ENCODE assay signal across 27 cellular contexts in the genomic region with DNA sequence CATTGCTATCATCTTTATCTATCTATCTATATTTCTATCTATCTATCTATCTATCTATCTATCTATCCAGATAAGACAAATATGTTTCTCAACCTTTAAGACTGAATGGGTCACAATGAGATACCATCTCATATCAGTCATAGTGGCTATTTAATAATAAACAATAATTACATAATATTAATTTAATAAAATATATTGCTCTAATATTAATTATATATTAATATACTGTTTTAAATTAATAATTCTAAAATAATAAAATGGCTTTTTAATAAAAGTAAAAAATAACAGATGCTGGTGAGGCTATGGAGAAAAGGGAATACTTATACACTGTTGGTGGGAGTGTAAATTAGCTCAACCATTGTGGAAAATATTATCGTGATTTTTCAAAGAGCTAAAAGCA. TPM values are rescaled to one million over a fixed set of nuclear protein-coding genes. Genes with fewer than 3 reads are reported as not detected.
DNase-seq lines count a peak whose midpoint lies in the region; ATAC-seq, FAIRE-seq and TF ChIP-seq lines count a peak whose summit lies in the region.
"Had no signal": no experiment of that assay in that cellular context is flagged by ENCODE, and none has a peak within 500 bp of the region (broad histone marks: within the 10 kb centered on the region; RNA-seq: fewer than 3 reads in every experiment).

No MANE protein-coding gene starts in this region.

- FAIRE-seq in TTC549 (lab: Jason Lieb, UNC): peak; percentile 50
- FAIRE-seq in K562 (lab: Jason Lieb, UNC): no peak
- peak; percentile 77 for FAIRE-seq in frontal cortex (lab: Jason Lieb, UNC)
- peak; percentile 49 for FAIRE-seq in small intestine (lab: Jason Lieb, UNC)
- FAIRE-seq: A549, GM12891, GM19239 had no signal

- in situ Hi-C loops in K562 (cut with MboI): no loop called here

- CTCF ChIA-PET in K562 (lab: Yijun Ruan, JAX; ENCODE audit: low intra/inter-chr PET ratio): no interaction called here

- no peaks in the 10 kb centered on the region for H4K20me1 ChIP-seq in K562 (replicated peaks; ENCODE audit: control insufficient read depth, insufficient read depth, low read length)
- H4K20me1 ChIP-seq: BLaER1 had no signal

- H3K79me2 ChIP-seq in K562 (ENCODE audit: control insufficient read depth, insufficient read depth, low read length): no peaks in the 10 kb centered on the region

- WGBS in K562 (ENCODE audit: insufficient coverage, low coverage, missing lambda C conversion rate): 0% methylated on average over 1 of the region's 1 CpG
- whole genome bisulfite sequencing in small intestine, 3 donors: 89 to 96% (median 92%) methylated on average over 1 of the region's 1 CpG
- WGBS in tibial nerve, 2 donors: 95 to 98% methylated on average over 1 of the region's 1 CpG

- no peak overlapping the region for H3K27ac ChIP-seq in K562 (ENCODE audit: extremely low read depth, low read depth, low read length)
- H3K27ac ChIP-seq in small intestine (ENCODE audit: low read depth in 1 of 2, low read length in 1 of 2): no peak overlapping the region
- no peak overlapping the region for H3K27ac ChIP-seq in tibial nerve
- H3K27ac ChIP-seq: A549, BLaER1 had no signal

- H3K4me1 ChIP-seq in K562 (replicated peaks in 1 of 2; ENCODE audit: control insufficient read depth in 2 of 2, insufficient read depth in 2 of 2, low read length in 2 of 2) (no peaks in the 10 kb centered on the region), small intestine (ENCODE audit: control insufficient read depth in 2 of 2, insufficient read depth in 1 of 2, low read depth in 1 of 2, low read length in 1 of 2) (no peaks in the 10 kb centered on the region), tibial nerve (no peaks in the 10 kb centered on the region)
- H3K4me1 ChIP-seq: A549, BE2C, BLaER1 had no signal

- no peak for TF ChIP-seq POLR2A in K562 (conservative IDR thresholded peaks at IDR 0.05)
- TF ChIP-seq POLR2A in tibial nerve (IDR thresholded peaks at IDR 0.05): no peak

- H3K4me3 ChIP-seq in K562 (no peak overlapping the region), small intestine (ENCODE audit: low read depth in 1 of 2, low read length in 2 of 2) (no peak overlapping the region), tibial nerve (no peak overlapping the region)
- H3K4me3 ChIP-seq: A549, BLaER1 had no signal

- TF ChIP-seq CTCF in K562 (IDR thresholded peaks at IDR 0.05 in 2 of 3, conservative IDR thresholded peaks at IDR 0.05 in 1 of 3; ENCODE audit: insufficient read depth in 2 of 3, low read depth in 1 of 3, low read length in 3 of 3) (no peak), tibial nerve (IDR thresholded peaks at IDR 0.05) (no peak)

- no peak for DNase-seq in K562 (ENCODE audit: extremely low read depth in 1 of 4, low spot score in 3 of 4)
- no peak for DNase-seq in frontal cortex (ENCODE audit: low spot score in 2 of 2)
- DNase-seq in small intestine: no peak
- DNase-seq in tibial nerve (ENCODE audit: low spot score in 2 of 2): no peak
- DNase-seq: 8988T; BE2C; C1 segment of cervical spinal cord; CD4-positive, alpha-beta memory T cell; CD4-positive, CD25-positive, alpha-beta regulatory T cell; CD8-positive, alpha-beta memory T cell; COR-L47; DMS 273 treated with DMSO at 0.1 percent for 48 hours; DMS153; DMS53; DMS79; DND-41; EL; GDM1 had no signal

- intact Hi-C loops in K562 (cut with micrococcal nuclease): no loop called here

- no peak overlapping the region for H3K9ac ChIP-seq in K562 (ENCODE audit: insufficient read depth in 1 of 2, low read depth in 2 of 2, low read length in 2 of 2)
- H3K9ac ChIP-seq: BLaER1 had no signal

- H3K9me3 ChIP-seq in K562 (replicated peaks; ENCODE audit: control insufficient read depth, insufficient read depth, low read depth, low read length) (no peaks in the 10 kb centered on the region), small intestine (ENCODE audit: control insufficient read depth, low read depth) (no peaks in the 10 kb centered on the region), tibial nerve (peaks cover 0 to 3% (median under 1%) of the 10 kb centered on the region in 4 donors)
- H3K9me3 ChIP-seq: A549, BE2C, BLaER1 had no signal

- H3K27me3 ChIP-seq in K562 (ENCODE audit: control insufficient read depth in 2 of 2, insufficient read depth in 2 of 2, low read length in 2 of 2): no peaks in the 10 kb centered on the region
- H3K27me3 ChIP-seq in small intestine (ENCODE audit: control insufficient read depth in 2 of 2, insufficient read depth in 2 of 2, low read length in 2 of 2): no peaks in the 10 kb centered on the region
- H3K27me3 ChIP-seq in tibial nerve: no peaks in the 10 kb centered on the region
- H3K27me3 ChIP-seq: BE2C, BLaER1 had no signal

- H3K9me1 ChIP-seq in K562 (ENCODE audit: control insufficient read depth, insufficient read depth, low read length): no peaks in the 10 kb centered on the region

- H3K4me2 ChIP-seq in K562 (ENCODE audit: insufficient read depth, low read length): no peak overlapping the region
- H3K4me2 ChIP-seq: A549, BLaER1 had no signal

- POLR2A ChIA-PET in K562 (lab: Yijun Ruan, JAX): no interaction called here

- no peak for ATAC-seq in K562
- ATAC-seq in HG03457 (IDR thresholded peaks at IDR 0.05; ENCODE audit: unreplicated experiment): no peak
- no peak for ATAC-seq in GM21390 (IDR thresholded peaks at IDR 0.05; ENCODE audit: unreplicated experiment)
- no peak for ATAC-seq in GM18867 (IDR thresholded peaks at IDR 0.05; ENCODE audit: unreplicated experiment)
- ATAC-seq: A549 had no signal

- H2AFZ ChIP-seq in K562 (ENCODE audit: low read depth, low read length): no peak overlapping the region

- no TSS peak for BruUV-seq in K562 (replicated peaks; lab: Mats Ljungman, UMichigan)

- no peaks in the 10 kb centered on the region for H3K36me3 ChIP-seq in K562 (ENCODE audit: control insufficient read depth, insufficient read depth, low read length)
- no peaks in the 10 kb centered on the region for H3K36me3 ChIP-seq in small intestine (ENCODE audit: control insufficient read depth in 2 of 2, insufficient read depth in 2 of 2, low read length in 2 of 2)
- H3K36me3 ChIP-seq in tibial nerve: no peaks in the 10 kb centered on the region
- H3K36me3 ChIP-seq: BE2C, BLaER1 had no signal

- no peak for TF ChIP-seq RAD21 in K562 (CRISPR knock-in tag; conservative IDR thresholded peaks at IDR 0.05 in 1 of 2, IDR thresholded peaks at IDR 0.05 in 1 of 2)

- no peak for TF ChIP-seq EP300 in K562 (IDR thresholded peaks at IDR 0.05; ENCODE audit: low read length)
- TF ChIP-seq EP300 in tibial nerve (IDR thresholded peaks at IDR 0.05): no peak

TF ChIP-seq in K562, 482 proteins besides CTCF, POLR2A, EP300 and RAD21:
- TF ChIP-seq ZNF277 (CRISPR knock-in tag; IDR thresholded peaks at IDR 0.05; ENCODE audit: borderline replicate concordance) (no peak), DACH1 (IDR thresholded peaks at IDR 0.05; ENCODE audit: partially characterized antibody) (peak; percentile 39)

RNA-seq across cellular contexts. Expression of gene PLPPR4, which starts 13.0 kb away (rescaled TPM):
- not detected in 2 replicates for total RNA-seq in K562 (2011; cell fraction: chromatin; rRNA removed; ENCODE audit: low replicate concordance)
- not detected in 2 replicates for total RNA-seq in K562 (2011; cell fraction: nucleolus; rRNA removed)
- not detected in 2 replicates for total RNA-seq in K562 (2011; cell fraction: nucleoplasm; rRNA removed)
- not detected in 2 replicates for total RNA-seq in K562 (2014; rRNA removed)
- not detected in 2 replicates for total RNA-seq in K562 (2014; rRNA removed; fragmentation: Illumina TruSeq; extraction: Trizol)
- total RNA-seq in K562 (2015; rRNA removed; fragmentation: Illumina TruSeq; extraction: Trizol): not detected in 2 replicates
- not detected in 2 replicates for total RNA-seq in K562 (2021)
- polyA plus RNA-seq in K562 (2011; rRNA removed): not detected in 2 replicates
- polyA plus RNA-seq in K562 (2011; cell fraction: cytosol; rRNA removed): not detected in 2 replicates
- not detected in 2 replicates for polyA plus RNA-seq in K562 (2011; cell fraction: nucleus; rRNA removed)
- polyA plus RNA-seq in K562 (2012): not detected in 2 replicates
- polyA plus RNA-seq in K562 (2014; fragmentation: Illumina TruSeq; extraction: Trizol): not detected in 2 replicates
- not detected for polyA plus RNA-seq in K562 (2014; fragmentation: Nextera tagmentation; extraction: Ambion mirVana)
- polyA plus RNA-seq in K562 (2014; rRNA removed): not detected in 2 replicates
- not detected in 2 replicates for polyA minus RNA-seq in K562 (2011; rRNA and poly(A)+ RNA removed)
- polyA minus RNA-seq in K562 (2011; cell fraction: cytosol; rRNA and poly(A)+ RNA removed): not detected in 2 replicates
- polyA minus RNA-seq in K562 (2011; cell fraction: nucleus; rRNA and poly(A)+ RNA removed): not detected in 2 replicates
- 168 TPM for total RNA-seq in frontal cortex
- polyA plus RNA-seq in small intestine: under 1 TPM in 1 of 3 donors, not detected in 2; 0.57 TPM
- total RNA-seq in tibial nerve: 1 to 10 TPM in 3 of 4 donors, under 1 TPM in 1; 0.66 to 3.9 (median 2.8) TPM
- total RNA-seq: CD4-positive, alpha-beta memory T cell; CD4-positive, CD25-positive, alpha-beta regulatory T cell; CD8-positive, alpha-beta memory T cell had no signal
- polyA plus RNA-seq: A549; CD14-positive monocyte; CD4-positive, alpha-beta memory T cell; CD4-positive, CD25-positive, alpha-beta regulatory T cell; CD8-positive, alpha-beta memory T cell had no signal

Comparison
In these comparisons a context has a peak if more than half of its experiments do, and no peak if none do; other contexts are left out.
1. RNA of gene PLPPR4, which starts 13.0 kb away (total RNA-seq): 168 TPM in frontal cortex (single experiment); 0.66 to 3.9 TPM in tibial nerve and not detected in K562; every median in the first group is over 10 times any median in the second.